10 cellular contexts compared by ENCODE assay signal in the genomic region with DNA sequence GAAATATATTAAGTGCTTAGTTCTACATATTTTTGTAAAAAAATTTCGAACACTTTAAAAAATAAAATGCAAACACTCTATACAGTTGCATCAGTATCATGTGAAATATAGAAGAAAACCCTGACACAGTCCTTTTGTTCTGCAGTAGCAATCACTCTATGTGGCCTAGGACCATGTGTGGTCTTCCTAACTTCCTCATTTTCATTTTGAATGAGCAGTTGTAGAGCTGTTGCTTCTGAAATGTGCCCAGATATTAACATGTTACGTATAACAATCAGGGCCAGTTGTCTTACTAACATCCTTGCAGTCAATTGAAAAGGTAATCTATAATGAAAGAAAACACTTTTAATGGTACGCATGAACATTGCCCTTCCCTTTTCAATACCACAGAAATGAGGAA.
DNase-seq lines count a peak whose midpoint lies in the region; ATAC-seq and TF ChIP-seq lines count a peak whose summit lies in the region.
"Had no signal": no experiment of that assay in that cellular context is flagged by ENCODE, and none has a peak within 500 bp of the region (broad histone marks: within the 10 kb centered on the region; RNA-seq: fewer than 3 reads in every experiment).

No MANE protein-coding gene starts in this region.

- no peak overlapping the region for H3K14ac ChIP-seq in neuronal stem cell (ENCODE audit: low read length)

- H2BK120ac ChIP-seq in neuronal stem cell (ENCODE audit: low read depth, low read length), result no peak overlapping the region

- H3K4me3 ChIP-seq in neuronal stem cell (ENCODE audit: low read length in 2 of 2), result no peak overlapping the region
- H3K4me3 ChIP-seq: breast epithelium had no signal

- no peak overlapping the region for H4K8ac ChIP-seq in neuronal stem cell (ENCODE audit: low read depth, low read length)

- no peak overlapping the region for H2AK5ac ChIP-seq in neuronal stem cell (ENCODE audit: low read depth, low read length)

- no peak overlapping the region for H3K4ac ChIP-seq in neuronal stem cell (ENCODE audit: low read length)

- H3K27ac ChIP-seq in neuronal stem cell (replicated peaks; ENCODE audit: low read length), result no peak overlapping the region
- H3K27ac ChIP-seq: breast epithelium had no signal

- H2BK12ac ChIP-seq in neuronal stem cell (ENCODE audit: low read length), result no peak overlapping the region

- ATAC-seq in GM18508 (IDR thresholded peaks at IDR 0.05; ENCODE audit: insufficient read depth, unreplicated experiment) (peak; percentile 53), GM21619 (IDR thresholded peaks at IDR 0.05; ENCODE audit: unreplicated experiment) (peak; percentile 49), HG03457 (IDR thresholded peaks at IDR 0.05; ENCODE audit: unreplicated experiment) (peak; percentile 64), left ventricle myocardium superior (no peak), SK-N-SH treated with all-trans-retinoic acid at 6 μM for 48 hours (no peak)

- no peaks in the 10 kb centered on the region for H3K9me3 ChIP-seq in neuronal stem cell (replicated peaks in 1 of 2; ENCODE audit: control insufficient read depth in 2 of 2, insufficient read depth in 1 of 2, low read depth in 1 of 2, low read length in 2 of 2)
- H3K9me3 ChIP-seq: breast epithelium had no signal

- DNase-seq in activated T-helper 2 cell treated with anti-CD3 and anti-CD28 coated beads, Interferon-gamma antibody, Interleukin-2, Interleukin-4, amounts not matched to agents 10 μg/mL and 5 μg/mL and 100 μg/mL, durations not matched to agents 14 hours and 24 hours and 36 hours (ENCODE audit: low spot score), result no peak
- DNase-seq in neuronal stem cell (ENCODE audit: low spot score) (no peak), left ventricle myocardium superior (no peak), activated gamma-delta T cell (lab: John Stamatoyannopoulos, UW) (no peak)
- DNase-seq: T-helper 9 cell had no signal

- H2AFZ ChIP-seq in neuronal stem cell (ENCODE audit: low read length), result no peak overlapping the region

- H3K27ac Mint-ChIP-seq in activated T-helper 2 cell treated with anti-CD3 and anti-CD28 coated beads, Interferon-gamma antibody, Interleukin-2, Interleukin-4, amounts not matched to agents 10 μg/mL and 5 μg/mL and 100 μg/mL, durations not matched to agents 14 hours and 24 hours and 36 hours, result peak overlapping the region; percentile 66

- H3K79me1 ChIP-seq in neuronal stem cell (ENCODE audit: low read depth, low read length), result no peaks in the 10 kb centered on the region

- no peak overlapping the region for H3K23ac ChIP-seq in neuronal stem cell (ENCODE audit: low read depth, low read length, poor library complexity)

- peaks cover 46% of the 10 kb centered on the region for H3K4me1 Mint-ChIP-seq in activated T-helper 2 cell treated with anti-CD3 and anti-CD28 coated beads, Interferon-gamma antibody, Interleukin-2, Interleukin-4, amounts not matched to agents 10 μg/mL and 5 μg/mL and 100 μg/mL, durations not matched to agents 14 hours and 24 hours and 36 hours (ENCODE audit: low read depth)

- H3K27me3 Mint-ChIP-seq in activated T-helper 2 cell treated with anti-CD3 and anti-CD28 coated beads, Interferon-gamma antibody, Interleukin-2, Interleukin-4, amounts not matched to agents 10 μg/mL and 5 μg/mL and 100 μg/mL, durations not matched to agents 14 hours and 24 hours and 36 hours (ENCODE audit: low read depth), result no peaks in the 10 kb centered on the region

- H3K9ac ChIP-seq in neuronal stem cell (ENCODE audit: low read depth, low read length, poor library complexity), result no peak overlapping the region

- no peak overlapping the region for H2BK15ac ChIP-seq in neuronal stem cell (ENCODE audit: low read length)

- H3K4me3 Mint-ChIP-seq in activated T-helper 2 cell treated with anti-CD3 and anti-CD28 coated beads, Interferon-gamma antibody, Interleukin-2, Interleukin-4, amounts not matched to agents 10 μg/mL and 5 μg/mL and 100 μg/mL, durations not matched to agents 14 hours and 24 hours and 36 hours (ENCODE audit: low read depth), result no peak overlapping the region

- peaks cover 2 to 35% of the 10 kb centered on the region in 2 donors for H3K36me3 ChIP-seq in neuronal stem cell (replicated peaks in 1 of 2; ENCODE audit: control insufficient read depth in 2 of 2, insufficient read depth in 2 of 2, low read length in 2 of 2)
- H3K36me3 ChIP-seq: breast epithelium had no signal

- peaks cover 3% of the 10 kb centered on the region for H3K9me3 Mint-ChIP-seq in activated T-helper 2 cell treated with anti-CD3 and anti-CD28 coated beads, Interferon-gamma antibody, Interleukin-2, Interleukin-4, amounts not matched to agents 10 μg/mL and 5 μg/mL and 100 μg/mL, durations not matched to agents 14 hours and 24 hours and 36 hours

- no peak overlapping the region for H3K4me2 ChIP-seq in neuronal stem cell (ENCODE audit: insufficient read depth, low read length, poor library complexity, severe bottlenecking)

- H3K27me3 ChIP-seq in neuronal stem cell (ENCODE audit: control insufficient read depth in 3 of 3, insufficient read depth in 3 of 3, low read depth in 1 of 3, low read length in 3 of 3), result no peaks in the 10 kb centered on the region
- H3K27me3 ChIP-seq: breast epithelium had no signal

- H3K18ac ChIP-seq in neuronal stem cell (ENCODE audit: low read length), result no peak overlapping the region

- H3K4me1 ChIP-seq in neuronal stem cell (ENCODE audit: control insufficient read depth in 2 of 2, insufficient read depth in 1 of 2, low read depth in 1 of 2, low read length in 2 of 2), result no peaks in the 10 kb centered on the region
- H3K4me1 ChIP-seq: breast epithelium had no signal

- intact Hi-C loops in activated T-helper 2 cell treated with anti-CD3 and anti-CD28 coated beads, Interferon-gamma antibody, Interleukin-2, Interleukin-4, amounts not matched to agents 10 μg/mL and 5 μg/mL and 100 μg/mL, durations not matched to agents 14 hours and 24 hours and 36 hours (cut with micrococcal nuclease), result no loop called here
- intact Hi-C loops in left ventricle myocardium superior (cut with micrococcal nuclease), result no loop called here

- WGBS in neuronal stem cell (ENCODE audit: extremely low coverage in 2 of 2, insufficient read length in 2 of 2, insufficient replicate concordance in 1 of 2), 2 donors, result no CpG with 5 or more reads among the region's 3 CpGs

- peaks cover 59% of the 10 kb centered on the region for H3K36me3 Mint-ChIP-seq in activated T-helper 2 cell treated with anti-CD3 and anti-CD28 coated beads, Interferon-gamma antibody, Interleukin-2, Interleukin-4, amounts not matched to agents 10 μg/mL and 5 μg/mL and 100 μg/mL, durations not matched to agents 14 hours and 24 hours and 36 hours (ENCODE audit: low read depth)

- H2BK5ac ChIP-seq in neuronal stem cell (ENCODE audit: low read length), result no peak overlapping the region

- H4K91ac ChIP-seq in neuronal stem cell (ENCODE audit: low read depth, low read length, poor library complexity), result no peak overlapping the region

TF ChIP-seq in SK-N-SH treated with all-trans-retinoic acid at 6 μM for 48 hours, 23 proteins besides CTCF, POLR2A, EP300 and RAD21:
- TF ChIP-seq SNAI2 (CRISPR knock-in tag; IDR thresholded peaks at IDR 0.05) (no peak), GLIS3 (CRISPR knock-in tag; IDR thresholded peaks at IDR 0.05) (no peak), ZNF8 (CRISPR knock-in tag; IDR thresholded peaks at IDR 0.05) (no peak)

Comparison
In these comparisons a context has a peak if more than half of its experiments do, and no peak if none do; other contexts are left out.
1. ATAC-seq: peak in GM18508 (single experiment), GM21619 (single experiment) and HG03457 (single experiment); none in left ventricle myocardium superior (single experiment) and SK-N-SH treated with all-trans-retinoic acid at 6 μM for 48 hours (single experiment).